Comparison of ENCODE assay signal across 29 cellular contexts in the genomic region with DNA sequence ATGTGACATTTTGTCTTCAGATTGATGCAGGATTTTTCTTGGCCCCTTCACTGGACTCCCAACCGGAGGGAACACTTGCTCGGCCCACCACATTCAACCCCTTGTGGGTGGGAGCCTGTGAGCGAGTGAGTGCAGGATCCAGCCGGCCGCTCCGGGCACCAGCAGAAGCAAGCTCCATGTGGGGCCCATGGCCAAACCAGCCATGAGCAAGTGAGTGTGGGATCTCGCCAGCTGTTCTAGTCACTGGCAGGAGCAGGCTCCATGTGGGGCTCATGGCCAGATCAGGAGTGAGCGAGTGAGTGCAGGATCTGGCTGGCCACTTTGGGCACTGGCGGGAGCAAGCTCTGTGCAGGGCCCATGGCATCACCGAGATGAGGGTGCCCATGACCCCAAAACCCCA.
"Had no signal": no experiment of that assay in that cellular context is flagged by ENCODE, and none has a peak within 500 bp of the region (broad histone marks: within the 10 kb centered on the region; RNA-seq: fewer than 3 reads in every experiment).

No MANE protein-coding gene starts in this region.

- H3K36me3 ChIP-seq: brain microvascular endothelial cell, cardiac muscle cell, SJCRH30 had no signal

- H3K27ac ChIP-seq: brain microvascular endothelial cell, cardiac muscle cell, Peyer's patch, RWPE1, SJCRH30, VCaP had no signal

- H3K4me3 Mint-ChIP-seq: activated CD4-positive, alpha-beta memory T cell treated with anti-CD3 and anti-CD28 coated beads, Interleukin-2, amount 10 ng/mL, durations not matched to agents 7 days and 5 days; activated CD4-positive, alpha-beta T cell treated with anti-CD3 and anti-CD28 coated beads for 36 hours; activated naive CD4-positive, alpha-beta T cell treated with anti-CD3 and anti-CD28 coated beads for 36 hours; activated naive CD8-positive, alpha-beta T cell; activated T-helper 17 cell treated with anti-CD3 and anti-CD28 coated beads, Interleukin-2, amount 50 U/mL, for 72 hours had no signal

- H3K4me2 ChIP-seq: SK-N-SH had no signal

- H3K4me1 ChIP-seq: Peyer's patch had no signal

- ATAC-seq: activated CD4-positive, alpha-beta T cell treated with anti-CD3 and anti-CD28 coated beads for 36 hours; activated T-helper 17 cell treated with anti-CD3 and anti-CD28 coated beads, Interleukin-2, amount 50 U/mL, for 72 hours had no signal

- H3K27me3 Mint-ChIP-seq: activated CD4-positive, alpha-beta memory T cell treated with anti-CD3 and anti-CD28 coated beads, Interleukin-2, amount 10 ng/mL, durations not matched to agents 7 days and 5 days; activated CD4-positive, alpha-beta T cell treated with anti-CD3 and anti-CD28 coated beads for 36 hours; activated naive CD8-positive, alpha-beta T cell; activated T-helper 17 cell treated with anti-CD3 and anti-CD28 coated beads, Interleukin-2, amount 50 U/mL, for 72 hours had no signal

- H3K27ac Mint-ChIP-seq: activated CD4-positive, alpha-beta memory T cell treated with anti-CD3 and anti-CD28 coated beads, Interleukin-2, amount 10 ng/mL, durations not matched to agents 7 days and 5 days; activated CD4-positive, alpha-beta T cell treated with anti-CD3 and anti-CD28 coated beads for 36 hours; activated naive CD4-positive, alpha-beta T cell treated with anti-CD3 and anti-CD28 coated beads for 36 hours; activated naive CD8-positive, alpha-beta T cell; activated T-helper 17 cell treated with anti-CD3 and anti-CD28 coated beads, Interleukin-2, amount 50 U/mL, for 72 hours had no signal

- H3K4me1 Mint-ChIP-seq: activated CD4-positive, alpha-beta memory T cell treated with anti-CD3 and anti-CD28 coated beads, Interleukin-2, amount 10 ng/mL, durations not matched to agents 7 days and 5 days; activated CD4-positive, alpha-beta T cell treated with anti-CD3 and anti-CD28 coated beads for 36 hours; activated T-helper 17 cell treated with anti-CD3 and anti-CD28 coated beads, Interleukin-2, amount 50 U/mL, for 72 hours had no signal

- H3K4me3 ChIP-seq: cardiac muscle cell, Peyer's patch, SJCRH30 had no signal

- H3K9me3 Mint-ChIP-seq: activated CD4-positive, alpha-beta memory T cell treated with anti-CD3 and anti-CD28 coated beads, Interleukin-2, amount 10 ng/mL, durations not matched to agents 7 days and 5 days; activated naive CD4-positive, alpha-beta T cell treated with anti-CD3 and anti-CD28 coated beads for 36 hours; activated T-helper 17 cell treated with anti-CD3 and anti-CD28 coated beads, Interleukin-2, amount 50 U/mL, for 72 hours had no signal

- DNase-seq: activated CD4-positive, alpha-beta memory T cell treated with anti-CD3 and anti-CD28 coated beads, Interleukin-2, amount 10 ng/mL, durations not matched to agents 7 days and 5 days; activated CD4-positive, alpha-beta T cell treated with anti-CD3 and anti-CD28 coated beads for 36 hours; activated CD4-positive, alpha-beta T cell treated with anti-CD3 and anti-CD28 coated beads, Interleukin-2, amount 50 U/mL, for 1 hour; activated gamma-delta T cell; activated naive CD4-positive, alpha-beta T cell treated with anti-CD3 and anti-CD28 coated beads for 36 hours; activated T-cell treated with anti-CD3 and anti-CD28 coated beads for 4 hours; activated T-cell treated with anti-CD3 and anti-CD28 coated beads, Interleukin-2, amount 50 U/mL, for 48 hours; amygdala; brain microvascular endothelial cell; Kasumi-1; NCI-H1048; NCI-H146; NCI-H187 treated with DMSO at 0.1 percent for 48 hours; NCI-H2081 treated with DMSO at 0.1 percent for 48 hours; NCI-H2227 treated with DMSO at 0.1 percent for 48 hours; NCI-H510A treated with DMSO at 0.1 percent for 48 hours; NCI-H69; NK-92 treated with Interleukin-12 subunit alpha and Interleukin-12 subunit beta, amount 100 ng/mL, for 24 hours; OCI-M1; Peyer's patch; Right ventricle myocardium superior; SJCRH30; SK-N-SH; T-helper 1 cell had no signal

- H3K9ac ChIP-seq: SK-N-SH had no signal

- H3K27me3 ChIP-seq: brain microvascular endothelial cell, cardiac muscle cell, Peyer's patch, SJCRH30 had no signal

- H3K9me3 ChIP-seq: Peyer's patch, SJCRH30, SK-N-SH had no signal
